8 cellular contexts compared by ENCODE assay signal in the genomic region with DNA sequence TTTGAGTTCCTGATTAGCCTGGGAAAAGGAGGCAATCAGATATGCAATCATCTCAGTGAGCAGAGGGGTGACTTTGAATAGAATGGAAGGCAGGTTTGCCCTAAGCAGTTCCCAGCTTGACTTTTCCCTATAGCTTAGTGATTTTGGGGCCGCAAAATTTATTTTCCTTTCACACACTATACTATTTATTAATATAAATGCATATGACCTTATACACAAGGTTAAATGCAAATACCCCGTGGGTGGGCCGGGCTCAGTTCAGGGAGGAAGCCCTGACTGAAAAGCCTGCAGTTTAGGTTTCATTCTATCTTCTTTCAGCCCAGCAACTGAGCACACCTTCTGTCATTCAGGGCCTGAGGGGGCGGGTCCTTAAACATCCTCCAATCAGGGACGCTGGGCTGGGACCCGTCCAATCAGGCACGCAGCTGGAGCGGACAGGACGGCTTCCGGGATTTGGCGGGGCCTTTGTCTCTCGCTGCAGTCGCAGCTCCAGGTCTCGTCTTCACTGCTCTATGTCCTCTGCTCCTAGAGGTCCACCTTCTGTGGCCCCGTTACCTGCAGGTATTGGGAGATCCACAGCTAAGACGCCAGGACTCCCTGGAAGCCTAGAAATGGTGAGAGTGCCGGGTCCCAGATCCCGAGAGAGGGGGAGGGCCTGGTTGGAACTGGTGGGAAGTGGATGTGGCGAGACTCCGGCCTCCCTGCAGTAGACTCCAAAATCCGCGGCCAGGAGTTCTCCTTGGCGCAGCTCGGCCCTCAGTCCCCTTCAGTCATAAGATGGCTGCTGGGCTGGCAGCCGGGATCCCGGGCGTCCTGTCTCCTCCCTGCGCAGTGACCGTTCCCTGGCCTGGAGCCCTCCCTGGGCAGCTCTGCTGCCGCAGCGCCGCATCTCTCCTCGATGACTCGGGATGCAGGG. TPM values are rescaled to one million over a fixed set of nuclear protein-coding genes. Genes with fewer than 3 reads are reported as not detected.
DNase-seq lines count a peak whose midpoint lies in the region; ATAC-seq and TF ChIP-seq lines count a peak whose summit lies in the region.

A gene (plus strand): TSS at position 468 of the 916 bp plus-strand sequence. CDS start 45 bp downstream, at position 513.

- peak; percentile 52 for DNase-seq in AG04450 (ENCODE audit: low read depth, low spot score)
- peak; percentile 93 for DNase-seq in NCI-H2227 (lab: John Stamatoyannopoulos, UW; ENCODE audit: unreplicated experiment)
- peak in 59 of 61 donors; percentile 52 to 96 (median 83) for DNase-seq in caudate nucleus (lab: John Stamatoyannopoulos, UW)
- peak; percentile 90 for DNase-seq in iris pigment epithelial cell (ENCODE audit: low read depth)
- DNase-seq in stimulated activated CD4-positive, alpha-beta T cell treated with anti-CD3 and anti-CD28 coated beads, Interleukin-12 subunit alpha, Interleukin-12 subunit beta, amount 100 ng/mL, for 24 hours (ENCODE audit: low read depth in 2 of 2) = peak; percentile 78 to 90

- CTCF ChIA-PET in AG04450 (lab: Charles Lee) = interaction anchor here (0.5 kb wide), 1 partner anchor 442 kb away, joined by 3 read pairs; no protein-coding TSS in a partner anchor

- peak within 1 kb of the TSS; percentile 57 for H3K27ac ChIP-seq in AG04450 (ENCODE audit: low read depth, low read length)
- no peak within 1 kb of the TSS for H3K27ac ChIP-seq in caudate nucleus (ENCODE audit: low read depth, low read length)

- POLR2A ChIA-PET in AG04450 (lab: Yijun Ruan, JAX) = no interaction called here

- H3K9me3 ChIP-seq in AG04450 (ENCODE audit: control insufficient read depth, insufficient read depth, low read length) = no peaks in the 10 kb centered on the region

- TF ChIP-seq CTCF in AG04450 (IDR thresholded peaks at IDR 0.05; ENCODE audit: low read depth, low read length) (no peak), WI38 (IDR thresholded peaks at IDR 0.05; ENCODE audit: low read depth, low read length) (no peak)

- H3K27me3 ChIP-seq in AG04450 (ENCODE audit: control insufficient read depth, insufficient read depth, low read length) = no peaks in the 10 kb centered on the region

- peak within 1 kb of the TSS; percentile 83 for H3K4me3 ChIP-seq in AG04450 (ENCODE audit: low read depth, low read length)
- H3K4me3 ChIP-seq in WI38 (ENCODE audit: low read depth, low read length) = peak within 1 kb of the TSS; percentile 93

- peak; percentile 99 for ATAC-seq in GM18909 (IDR thresholded peaks at IDR 0.05; ENCODE audit: poor library complexity, unreplicated experiment)
- peak; percentile 98 for ATAC-seq in HG03159 (IDR thresholded peaks at IDR 0.05; ENCODE audit: unreplicated experiment)

RNA-seq across cellular contexts. Expression of the gene that starts here (rescaled TPM):
- 2.2 and 2.9 TPM in 2 replicates for polyA plus RNA-seq in AG04450 (2011; rRNA removed)
- polyA minus RNA-seq in AG04450 (2011; rRNA and poly(A)+ RNA removed) = 1.0 and 2.1 TPM in 2 replicates
